ENCODE assay signal across 8 cellular contexts in the genomic region with DNA sequence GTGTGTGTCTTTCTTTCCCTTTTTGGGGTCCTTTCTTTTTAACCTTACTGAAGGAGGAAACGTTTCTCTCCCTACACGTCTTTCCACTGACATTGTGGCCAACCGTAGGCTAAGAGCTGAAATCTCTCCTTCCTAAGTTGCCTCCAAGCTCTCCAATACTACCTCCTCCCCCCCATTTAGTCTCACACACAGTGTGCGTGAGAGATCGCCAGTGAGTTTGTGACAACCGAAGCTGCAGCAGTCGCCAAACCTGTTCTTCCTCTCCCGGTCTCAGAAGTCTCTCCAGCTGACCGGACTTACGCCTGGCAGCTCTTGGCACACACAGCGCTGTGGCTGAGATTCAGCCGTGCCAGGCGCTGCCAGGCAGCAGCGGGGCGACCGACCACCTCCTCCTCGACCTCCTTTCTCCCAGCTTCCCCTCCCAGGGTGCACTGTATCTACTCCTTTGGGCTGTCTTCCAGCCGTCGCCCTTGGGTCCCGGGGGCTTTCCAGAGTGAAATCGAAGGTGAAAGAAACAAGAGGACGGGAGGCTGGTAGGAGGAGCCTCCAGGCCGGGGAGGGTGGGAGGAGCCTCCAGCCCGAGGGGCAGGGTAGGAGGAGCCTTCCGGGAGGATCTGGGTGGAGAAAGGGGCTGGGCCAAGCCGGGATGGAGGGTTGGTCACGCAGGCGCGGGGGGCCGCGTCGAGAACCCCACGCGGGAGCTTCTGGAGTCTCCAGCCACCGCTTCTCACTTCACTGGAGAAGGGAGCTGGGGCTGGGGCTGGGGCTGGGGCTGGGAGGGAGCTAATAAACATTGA. TPM values are rescaled to one million over a fixed set of nuclear protein-coding genes. Genes with fewer than 3 reads are reported as not detected.
DNase-seq lines count a peak whose midpoint lies in the region; ATAC-seq, FAIRE-seq and TF ChIP-seq lines count a peak whose summit lies in the region.

Gene TMTC2 (plus strand): TSS at position 684 of the 797 bp plus-strand sequence.

- intact Hi-C loops in kidney (cut with DNase I) = no loop called here

- peak within 1 kb of the TSS; percentile 84 to 94 for H3K4me3 ChIP-seq in kidney (ENCODE audit: low read length in 2 of 2)

- ATAC-seq in GM19025 (IDR thresholded peaks at IDR 0.05; ENCODE audit: low read depth, unreplicated experiment) (peak; percentile 81), HG03196 (IDR thresholded peaks at IDR 0.05; ENCODE audit: unreplicated experiment) (peak; percentile 91)

- peaks cover 0 to 7% of the 10 kb centered on the region in 2 donors for H3K4me1 ChIP-seq in kidney (ENCODE audit: control insufficient read depth in 1 of 2, insufficient read depth in 1 of 2, low read depth in 1 of 2, low read length in 2 of 2)

- DNase-seq in AG08396 (ENCODE audit: low spot score) (peak; percentile 96), NCI-H226 (peak; percentile 94), cerebellar nuclear complex (lab: John Stamatoyannopoulos, UW) (peak; percentile 71 to 83), kidney (peak; percentile 98)
- peak; percentile 87 for DNase-seq in activated CD4-positive, CD25-positive, alpha-beta regulatory T cell treated with anti-CD3 and anti-CD28 coated beads, Interleukin-2, amount 50 U/mL, for 72 hours
- peak; percentile 82 to 87 (median 87) for DNase-seq in stimulated activated CD4-positive, alpha-beta T cell treated with anti-CD3 and anti-CD28 coated beads, Interleukin-12 subunit alpha, Interleukin-12 subunit beta, amount 100 ng/mL, for 48 hours (ENCODE audit: low read depth in 2 of 3, low spot score in 1 of 3)

- H3K36me3 ChIP-seq in kidney (ENCODE audit: control insufficient read depth in 1 of 2, insufficient read depth in 2 of 2, low read length in 2 of 2) = no peaks in the 10 kb centered on the region

- FAIRE-seq in kidney (lab: Jason Lieb, UNC) = peak; percentile 44

- peak within 1 kb of the TSS; percentile 74 to 90 for H3K9ac ChIP-seq in kidney (ENCODE audit: low read length in 2 of 2)

- H3K9me3 ChIP-seq in kidney (ENCODE audit: control insufficient read depth in 1 of 2, low read length in 2 of 2) = no peaks in the 10 kb centered on the region

- TF ChIP-seq CTCF in kidney (IDR thresholded peaks at IDR 0.05; ENCODE audit: borderline replicate concordance, extremely low read depth, insufficient read depth) = no peak

- H3K27ac ChIP-seq in kidney (ENCODE audit: low read depth in 2 of 2, low read length in 2 of 2) = peak within 1 kb of the TSS; percentile 92 to 99

RNA-seq across cellular contexts. Expression of gene TMTC2, which starts in this region (rescaled TPM):
- total RNA-seq in kidney = 32.9 TPM
- 6.0 TPM for polyA plus RNA-seq in kidney (ENCODE audit: insufficient read depth, low read depth, low replicate concordance)

Comparison
In these comparisons a context has a peak if more than half of its experiments do, and no peak if none do; other contexts are left out.
1. Peak in every context shown above with its lines: DNase-seq, ATAC-seq, H3K4me3 ChIP-seq and H3K27ac ChIP-seq.